Comparison of ENCODE assay signal across 23 cellular contexts in the genomic region with DNA sequence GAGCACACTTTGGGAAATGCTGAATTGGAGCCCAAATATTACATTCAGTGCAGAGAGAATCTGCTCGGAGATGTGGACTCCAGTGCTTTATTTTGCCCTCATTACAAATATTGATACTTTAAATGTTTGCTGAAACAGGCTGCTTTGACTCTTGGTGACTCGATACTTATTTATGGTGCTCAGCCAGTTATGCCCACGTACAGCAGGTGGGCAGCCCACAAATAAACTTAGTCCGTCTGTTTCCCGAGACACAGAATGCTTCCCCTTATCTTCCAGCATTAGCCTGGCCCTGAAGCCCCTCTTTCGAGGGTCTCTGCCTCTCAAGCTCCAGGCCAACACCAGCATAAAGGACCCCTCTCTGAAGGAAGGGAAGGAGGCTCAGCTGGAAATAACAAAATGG.
"Had no signal": no experiment of that assay in that cellular context is flagged by ENCODE, and none has a peak within 500 bp of the region (broad histone marks: within the 10 kb centered on the region; RNA-seq: fewer than 3 reads in every experiment).

No MANE protein-coding gene starts in this region.

- H3K4me3 Mint-ChIP-seq: activated CD8-positive, alpha-beta T cell treated with anti-CD3 and anti-CD28 coated beads, Interleukin-2, amount 10 ng/mL, durations not matched to agents 7 days and 5 days; activated naive CD4-positive, alpha-beta T cell treated with anti-CD3 and anti-CD28 coated beads, Interleukin-2, amount 50 U/mL, for 24 hours had no signal

- H3K27ac Mint-ChIP-seq: activated CD8-positive, alpha-beta T cell treated with anti-CD3 and anti-CD28 coated beads, Interleukin-2, amount 10 ng/mL, durations not matched to agents 7 days and 5 days; activated naive CD4-positive, alpha-beta T cell treated with anti-CD3 and anti-CD28 coated beads, Interleukin-2, amount 50 U/mL, for 24 hours had no signal

- H3K9me3 Mint-ChIP-seq: activated naive CD4-positive, alpha-beta T cell treated with anti-CD3 and anti-CD28 coated beads, Interleukin-2, amount 50 U/mL, for 24 hours had no signal

- DNase-seq: activated CD4-positive, alpha-beta T cell treated with anti-CD3 and anti-CD28 coated beads for 48 hours; activated CD4-positive, alpha-beta T cell treated with anti-CD3 and anti-CD28 coated beads, Interleukin-2, amount 50 U/mL, for 4 hours; activated CD4-positive, CD25-positive, alpha-beta regulatory T cell treated with anti-CD3 and anti-CD28 coated beads, Interleukin-2, amount 50 U/mL, for 72 hours; activated CD8-positive, alpha-beta memory T cell treated with anti-CD3 and anti-CD28 coated beads, Interleukin-2, amount 50 U/mL, for 48 hours; activated CD8-positive, alpha-beta T cell treated with anti-CD3 and anti-CD28 coated beads, Interleukin-2, amount 10 ng/mL, durations not matched to agents 7 days and 5 days; activated effector memory CD4-positive, alpha-beta T cell treated with Interleukin-2 at 50 U/mL for 16 hours; activated naive CD4-positive, alpha-beta T cell; activated T-cell treated with anti-CD3 and anti-CD28 coated beads, Interleukin-2, amount 50 U/mL, for 1 hour; aorta; central memory CD4-positive, alpha-beta T cell; KG1; NCI-H1092; NCI-H1930; NCI-H2171; NCI-H2227 treated with DMSO at 0.1 percent for 48 hours; NCI-H446 treated with DMSO at 0.1 percent for 48 hours; NCI-H526; NCI-H774; Peyer's patch; SHP77; SW 1271 had no signal

- H3K27me3 Mint-ChIP-seq: activated naive CD4-positive, alpha-beta T cell treated with anti-CD3 and anti-CD28 coated beads, Interleukin-2, amount 50 U/mL, for 24 hours had no signal

- ATAC-seq: activated CD8-positive, alpha-beta T cell treated with anti-CD3 and anti-CD28 coated beads, Interleukin-2, amount 10 ng/mL, durations not matched to agents 7 days and 5 days; SK-N-SH treated with all-trans-retinoic acid at 6 μM for 48 hours had no signal
